ENCODE assay signal across 25 cellular contexts in the genomic region with DNA sequence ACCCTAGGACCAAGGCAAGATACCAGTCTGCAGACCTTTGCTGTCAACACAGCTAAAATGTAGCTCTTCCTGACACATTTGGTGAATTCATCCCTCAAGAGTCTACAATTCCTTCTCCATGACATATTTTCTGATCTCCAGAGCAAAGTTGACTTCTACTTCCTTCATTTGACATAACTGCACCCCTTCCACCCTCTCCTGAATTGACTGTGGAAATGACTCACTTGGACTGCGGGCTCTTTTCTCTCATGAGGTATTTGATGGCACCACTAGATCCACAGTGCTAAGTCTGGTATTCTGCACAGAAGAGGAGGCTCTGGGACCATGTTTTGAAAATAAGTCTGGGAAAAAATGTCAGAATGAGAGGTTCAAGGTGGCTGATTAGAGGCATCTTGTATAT.
"Had no signal": no experiment of that assay in that cellular context is flagged by ENCODE, and none has a peak within 500 bp of the region (broad histone marks: within the 10 kb centered on the region; RNA-seq: fewer than 3 reads in every experiment).

No MANE protein-coding gene starts in this region.

- H3K79me2 ChIP-seq: parathyroid adenoma had no signal

- H3K4me1 ChIP-seq: colonic mucosa, esophagus squamous epithelium, heart right ventricle, neural progenitor cell, parathyroid adenoma, right lobe of liver, suprapubic skin, transverse colon, vagina had no signal

- H3K9me3 ChIP-seq: colonic mucosa, esophagus squamous epithelium, heart right ventricle, mucosa of descending colon, right lobe of liver, suprapubic skin, transverse colon, vagina had no signal

- H3K9ac ChIP-seq: neural progenitor cell, parathyroid adenoma had no signal

- H3K36me3 ChIP-seq: colonic mucosa, esophagus squamous epithelium, heart right ventricle, neural progenitor cell, right lobe of liver, suprapubic skin, transverse colon, vagina had no signal

- H3K27ac ChIP-seq: colonic mucosa, esophagus squamous epithelium, heart right ventricle, neural progenitor cell, parathyroid adenoma, right lobe of liver, suprapubic skin, transverse colon, vagina had no signal

- H3K4me3 ChIP-seq: colonic mucosa, esophagus squamous epithelium, heart right ventricle, lung, mucosa of descending colon, neural progenitor cell, right lobe of liver, suprapubic skin, transverse colon, vagina had no signal

- DNase-seq: colonic mucosa; effector CD8-positive, alpha-beta T cell; endodermal cell; erythroblast; esophagus squamous epithelium; foreskin melanocyte; glutamatergic neuron; heart right ventricle; hypothalamus; immature natural killer cell; islet precursor cell; kidney glomerular epithelial cell; mucosa of descending colon; naive thymus-derived CD4-positive, alpha-beta T cell; right lobe of liver; small intestine; stimulated activated CD4-positive, alpha-beta T cell treated with anti-CD3 and anti-CD28 coated beads, Interleukin-15, amount 100 ng/mL, for 24 hours; stimulated activated CD4-positive, alpha-beta T cell treated with anti-CD3 and anti-CD28 coated beads, Interleukin-2, amount 100 ng/mL, for 48 hours; stimulated activated naive B cell treated with anti-CD40 and anti-IgM and Interleukin-4, amounts not matched to agents 10 μg/mL and 1 μg/mL and 100 μg/mL, for 72 hours; transverse colon had no signal

- FAIRE-seq: small intestine had no signal

- H2AFZ ChIP-seq: neural progenitor cell, parathyroid adenoma had no signal

- H3K27me3 ChIP-seq: colonic mucosa, esophagus squamous epithelium, neural progenitor cell, right lobe of liver, suprapubic skin, transverse colon, vagina had no signal

- H3K4me2 ChIP-seq: neural progenitor cell had no signal
